In the genomic region with DNA sequence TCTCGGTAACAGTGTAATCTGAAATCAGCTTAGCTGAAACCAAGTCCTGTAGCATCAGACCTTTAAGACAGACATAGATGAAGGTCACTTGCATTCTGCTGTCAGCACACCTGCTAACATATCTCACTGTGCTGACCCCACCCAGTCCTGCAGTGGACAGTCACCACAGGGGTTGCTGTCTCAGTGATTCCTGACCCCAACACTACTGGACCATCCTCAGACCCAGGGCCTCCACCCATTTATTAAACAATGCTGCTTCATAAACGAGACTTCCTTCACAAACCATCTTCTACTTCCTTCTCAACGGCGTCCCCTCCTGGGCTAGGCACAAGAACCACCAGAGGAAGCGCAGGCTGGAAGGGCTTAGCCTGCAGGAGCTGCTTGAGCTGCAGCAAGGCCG, we compare ENCODE assay signal across 21 cellular contexts. TPM values are rescaled to one million over a fixed set of nuclear protein-coding genes. Genes with fewer than 3 reads are reported as not detected.
DNase-seq lines count a peak whose midpoint lies in the region; ATAC-seq and TF ChIP-seq lines count a peak whose summit lies in the region.
"Had no signal": no experiment of that assay in that cellular context is flagged by ENCODE, and none has a peak within 500 bp of the region (broad histone marks: within the 10 kb centered on the region; RNA-seq: fewer than 3 reads in every experiment).

No MANE protein-coding gene starts in this region.

- H3K4me3 ChIP-seq in SK-N-MC: no peak overlapping the region
- H3K4me3 ChIP-seq in epithelial cell of esophagus (ENCODE audit: low read length): no peak overlapping the region
- H3K4me3 ChIP-seq: BLaER1, MG63 had no signal

- peak overlapping the region; percentile 44 for H3K27ac Mint-ChIP-seq in activated T-cell treated with anti-CD3 and anti-CD28 coated beads, Interleukin-2, amount 50 U/mL, for 24 hours
- peak overlapping the region; percentile 26 for H3K27ac Mint-ChIP-seq in stimulated activated naive B cell treated with anti-CD40 and anti-IgM and Interleukin-4, amounts not matched to agents 10 μg/mL and 1 μg/mL and 100 μg/mL, for 72 hours

- peaks cover 94% of the 10 kb centered on the region for H3K36me3 ChIP-seq in SK-N-MC (ENCODE audit: insufficient read depth, low read length)

- H3K9ac ChIP-seq in SK-N-MC (ENCODE audit: insufficient read length): no peak overlapping the region
- H3K9ac ChIP-seq: BLaER1 had no signal

- H3K9me3 ChIP-seq in SK-N-MC (ENCODE audit: low read depth, low read length): no peaks in the 10 kb centered on the region
- H3K9me3 ChIP-seq: BLaER1, MG63 had no signal

- DNase-seq in activated T-cell treated with anti-CD3 and anti-CD28 coated beads, Interleukin-2, amount 50 U/mL, for 24 hours: no peak
- DNase-seq in activated T-cell treated with anti-CD3 and anti-CD28 coated beads, Interleukin-2, amount 50 U/mL, for 4 hours: no peak
- DNase-seq in SK-N-MC (ENCODE audit: low read depth, low spot score) (no peak), epithelial cell of esophagus (ENCODE audit: low read depth) (no peak), glomerular visceral epithelial cell (ENCODE audit: extremely low spot score) (no peak), HEK293T (ENCODE audit: extremely low spot score) (no peak), NCI-H446 treated with DMSO at 0.1 percent for 48 hours (lab: John Stamatoyannopoulos, UW) (no peak)
- DNase-seq in stimulated activated naive B cell treated with anti-CD40 and anti-IgM and Interleukin-4, amounts not matched to agents 10 μg/mL and 1 μg/mL and 100 μg/mL, for 72 hours: no peak
- DNase-seq: CD4-positive, CD25-positive, alpha-beta regulatory T cell; DMS53; GOT3; HCEC 1CT; KG1; MG63; NCI-H2029; NCI-H446; NCI-H526; SHP77 had no signal

- CTCF ChIA-PET in HEK293T (lab: Yijun Ruan, JAX): no interaction called here

- peaks cover 11% of the 10 kb centered on the region for H3K4me1 Mint-ChIP-seq in activated T-cell treated with anti-CD3 and anti-CD28 coated beads, Interleukin-2, amount 50 U/mL, for 24 hours (ENCODE audit: low read depth)
- H3K4me1 Mint-ChIP-seq in activated T-cell treated with anti-CD3 and anti-CD28 coated beads, Interleukin-2, amount 50 U/mL, for 4 hours (ENCODE audit: low read depth): peaks cover 15% of the 10 kb centered on the region
- H3K4me1 Mint-ChIP-seq in stimulated activated naive B cell treated with anti-CD40 and anti-IgM and Interleukin-4, amounts not matched to agents 10 μg/mL and 1 μg/mL and 100 μg/mL, for 72 hours: peaks cover 10 to 18% of the 10 kb centered on the region in 2 donors

- H3K27ac ChIP-seq in SK-N-MC: 0 out of 2 replicates have a peak overlapping the region, but pooled peaks have one; percentile 53
- H3K27ac ChIP-seq: BLaER1, RWPE1 had no signal

- ATAC-seq in activated T-cell treated with anti-CD3 and anti-CD28 coated beads, Interleukin-2, amount 50 U/mL, for 4 hours: no peak
- ATAC-seq in stimulated activated naive B cell treated with anti-CD40 and anti-IgM and Interleukin-4, amounts not matched to agents 10 μg/mL and 1 μg/mL and 100 μg/mL, for 72 hours (replicated peaks): no peak
- ATAC-seq: Panc1 had no signal

- H3K4me3 Mint-ChIP-seq in activated T-cell treated with anti-CD3 and anti-CD28 coated beads, Interleukin-2, amount 50 U/mL, for 24 hours: no peak overlapping the region
- no peak overlapping the region for H3K4me3 Mint-ChIP-seq in activated T-cell treated with anti-CD3 and anti-CD28 coated beads, Interleukin-2, amount 50 U/mL, for 4 hours
- H3K4me3 Mint-ChIP-seq in stimulated activated naive B cell treated with anti-CD40 and anti-IgM and Interleukin-4, amounts not matched to agents 10 μg/mL and 1 μg/mL and 100 μg/mL, for 72 hours: no peak overlapping the region
- H3K4me3 Mint-ChIP-seq: CD4-positive, CD25-positive, alpha-beta regulatory T cell had no signal

- TF ChIP-seq CTCF in epithelial cell of esophagus (IDR thresholded peaks at IDR 0.05; ENCODE audit: insufficient read depth, low read depth, low read length, missing control alignments): peak; percentile 5

- POLR2A ChIA-PET in HEK293T (lab: Yijun Ruan, JAX): no interaction called here

- peaks cover 95% of the 10 kb centered on the region for H3K36me3 Mint-ChIP-seq in activated T-cell treated with anti-CD3 and anti-CD28 coated beads, Interleukin-2, amount 50 U/mL, for 24 hours (ENCODE audit: low read depth)
- peaks cover 39% of the 10 kb centered on the region for H3K36me3 Mint-ChIP-seq in activated T-cell treated with anti-CD3 and anti-CD28 coated beads, Interleukin-2, amount 50 U/mL, for 4 hours (ENCODE audit: insufficient read depth)
- H3K36me3 Mint-ChIP-seq in stimulated activated naive B cell treated with anti-CD40 and anti-IgM and Interleukin-4, amounts not matched to agents 10 μg/mL and 1 μg/mL and 100 μg/mL, for 72 hours: peaks cover 41 to 54% of the 10 kb centered on the region in 2 donors

- H3K9me3 Mint-ChIP-seq in activated T-cell treated with anti-CD3 and anti-CD28 coated beads, Interleukin-2, amount 50 U/mL, for 24 hours: no peaks in the 10 kb centered on the region
- no peaks in the 10 kb centered on the region for H3K9me3 Mint-ChIP-seq in activated T-cell treated with anti-CD3 and anti-CD28 coated beads, Interleukin-2, amount 50 U/mL, for 4 hours
- no peaks in the 10 kb centered on the region for H3K9me3 Mint-ChIP-seq in stimulated activated naive B cell treated with anti-CD40 and anti-IgM and Interleukin-4, amounts not matched to agents 10 μg/mL and 1 μg/mL and 100 μg/mL, for 72 hours
- H3K9me3 Mint-ChIP-seq: CD4-positive, CD25-positive, alpha-beta regulatory T cell had no signal

- H3K27me3 Mint-ChIP-seq in activated T-cell treated with anti-CD3 and anti-CD28 coated beads, Interleukin-2, amount 50 U/mL, for 24 hours: no peaks in the 10 kb centered on the region
- no peaks in the 10 kb centered on the region for H3K27me3 Mint-ChIP-seq in activated T-cell treated with anti-CD3 and anti-CD28 coated beads, Interleukin-2, amount 50 U/mL, for 4 hours (ENCODE audit: low read depth)
- no peaks in the 10 kb centered on the region for H3K27me3 Mint-ChIP-seq in stimulated activated naive B cell treated with anti-CD40 and anti-IgM and Interleukin-4, amounts not matched to agents 10 μg/mL and 1 μg/mL and 100 μg/mL, for 72 hours
- H3K27me3 Mint-ChIP-seq: CD4-positive, CD25-positive, alpha-beta regulatory T cell had no signal

TF ChIP-seq in HEK293T, 16 proteins besides CTCF, POLR2A, EP300 and RAD21:
- no peak for TF ChIP-seq BHLHE40 (IDR thresholded peaks at IDR 0.05; ENCODE audit: borderline replicate concordance)
- TF ChIP-seq TARDBP (IDR thresholded peaks at IDR 0.05): no peak
- no peak for TF ChIP-seq ARNT (IDR thresholded peaks at IDR 0.05)
- TF ChIP-seq SUZ12 (IDR thresholded peaks at IDR 0.05): no peak
- TF ChIP-seq FOXM1 (IDR thresholded peaks at IDR 0.05; ENCODE audit: borderline replicate concordance): no peak
- no peak for TF ChIP-seq FOXK2 (IDR thresholded peaks at IDR 0.05)
- TF ChIP-seq SP1 (IDR thresholded peaks at IDR 0.05): no peak
- TF ChIP-seq HDGF (IDR thresholded peaks at IDR 0.05; ENCODE audit: borderline replicate concordance): no peak

RNA-seq across cellular contexts. Expression of gene LSS, which starts 17.8 kb away (rescaled TPM):
- total RNA-seq in activated T-cell treated with anti-CD3 and anti-CD28 coated beads, Interleukin-2, amount 50 U/mL, for 4 hours: 10 to 100 TPM; 14.5 to 20.6 (median 17.2) TPM

RNA-seq across cellular contexts. Expression of gene MCM3AP, which starts 39.1 kb away (rescaled TPM):
- 100 to 1,000 TPM; 134 to 144 (median 140) TPM for total RNA-seq in activated T-cell treated with anti-CD3 and anti-CD28 coated beads, Interleukin-2, amount 50 U/mL, for 4 hours

RNA-seq across cellular contexts. Expression of gene YBEY, which starts 39.8 kb away (rescaled TPM):
- 10 to 100 TPM; 20.5 to 21.8 (median 20.9) TPM for total RNA-seq in activated T-cell treated with anti-CD3 and anti-CD28 coated beads, Interleukin-2, amount 50 U/mL, for 4 hours
